In genomic region chr22:22450343-22450839, GRCh38 we compare ENCODE assay signal across 8 cellular contexts.
DNase-seq lines count a peak whose midpoint lies in the region; ATAC-seq and TF ChIP-seq lines count a peak whose summit lies in the region.

No MANE protein-coding gene starts in this region.

- no peak for TF ChIP-seq CTCF in foreskin fibroblast (IDR thresholded peaks at IDR 0.05; ENCODE audit: low read depth, low read length)

- ATAC-seq in GM19438 (IDR thresholded peaks at IDR 0.05; ENCODE audit: low read depth, unreplicated experiment) (peak; percentile 92), HG03460 (IDR thresholded peaks at IDR 0.05; ENCODE audit: unreplicated experiment) (peak; percentile 95)
- peak; percentile 56 for ATAC-seq in effector memory CD8-positive, alpha-beta T cell (replicated peaks)

- H3K36me3 Mint-ChIP-seq in effector memory CD8-positive, alpha-beta T cell (ENCODE audit: insufficient read depth): no peaks in the 10 kb centered on the region

- no peak overlapping the region for H3K4me3 Mint-ChIP-seq in effector memory CD8-positive, alpha-beta T cell

- no peak overlapping the region for H3K27ac Mint-ChIP-seq in effector memory CD8-positive, alpha-beta T cell

- H3K9me3 Mint-ChIP-seq in effector memory CD8-positive, alpha-beta T cell: peaks cover 8 to 18% of the 10 kb centered on the region in 2 donors

- no peak overlapping the region for H3K4me3 ChIP-seq in foreskin fibroblast (ENCODE audit: low read depth in 1 of 2, low read length in 2 of 2)

- DNase-seq in GF-D8 (lab: John Stamatoyannopoulos, UW) (peak; percentile 41), foreskin fibroblast (no peak), GM03348 (ENCODE audit: low spot score) (no peak), cerebellar nuclear complex (lab: John Stamatoyannopoulos, UW) (no peak), T-helper 2 cell (no peak)
- no peak for DNase-seq in effector memory CD8-positive, alpha-beta T cell

- H3K4me1 Mint-ChIP-seq in effector memory CD8-positive, alpha-beta T cell (ENCODE audit: low read depth in 2 of 2): peaks cover 0 to 2% of the 10 kb centered on the region in 2 donors

- peaks cover 65 to 67% of the 10 kb centered on the region in 2 donors for H3K27me3 Mint-ChIP-seq in effector memory CD8-positive, alpha-beta T cell
